1 cellular context compared by ENCODE assay signal in genomic region chr4:55758570-55758969, GRCh38.
TF ChIP-seq lines count a peak whose summit lies in the region.

No MANE protein-coding gene starts in this region.

TF ChIP-seq in K562, 482 proteins besides CTCF, POLR2A, EP300 and RAD21 (continued from another document):
- 0 out of 2 replicates have a peak, but pooled peaks have one; percentile 20 for TF ChIP-seq ZNF592 (IDR thresholded peaks at IDR 0.05)
